Comparison of ENCODE assay signal across 8 cellular contexts in genomic region chr1:164558461-164559341, GRCh38. TPM values are rescaled to one million over a fixed set of nuclear protein-coding genes. Genes with fewer than 3 reads are reported as not detected.
DNase-seq lines count a peak whose midpoint lies in the region; ATAC-seq and TF ChIP-seq lines count a peak whose summit lies in the region.

Gene PBX1 (plus strand): TSS chr1:164559184.

- H3K27ac Mint-ChIP-seq in activated CD8-positive, alpha-beta T cell treated with anti-CD3 and anti-CD28 coated beads, Interleukin-2, amount 10 ng/mL, durations not matched to agents 7 days and 5 days: no peak within 1 kb of the TSS

- H3K27ac ChIP-seq in BLaER1 (no peak within 1 kb of the TSS), lower lobe of right lung (peak within 1 kb of the TSS; percentile 81)

- H3K9ac ChIP-seq in BLaER1: no peak within 1 kb of the TSS

- H4K20me1 ChIP-seq in BLaER1: peaks cover 28% of the 10 kb centered on the region

- H3K4me1 Mint-ChIP-seq in activated CD8-positive, alpha-beta T cell treated with anti-CD3 and anti-CD28 coated beads, Interleukin-2, amount 10 ng/mL, durations not matched to agents 7 days and 5 days (ENCODE audit: low read depth): peaks cover 4% of the 10 kb centered on the region

- intact Hi-C loops in lower lobe of right lung (cut with DNase I): no loop called here

- H3K4me3 ChIP-seq in BLaER1 (peak within 1 kb of the TSS; percentile 58), lower lobe of right lung (peak within 1 kb of the TSS; percentile 69)

- 0 out of 2 replicates have a peak, but pooled peaks cover under 1% of the 10 kb centered on the region for H3K9me3 ChIP-seq in BLaER1
- no peaks in the 10 kb centered on the region for H3K9me3 ChIP-seq in lower lobe of right lung

- H3K27me3 Mint-ChIP-seq in activated CD8-positive, alpha-beta T cell treated with anti-CD3 and anti-CD28 coated beads, Interleukin-2, amount 10 ng/mL, durations not matched to agents 7 days and 5 days (ENCODE audit: low read depth): peaks cover 24% of the 10 kb centered on the region

- peak; percentile 100 for DNase-seq in NCI-H82 (lab: John Stamatoyannopoulos, UW)
- peak; percentile 75 for DNase-seq in activated CD8-positive, alpha-beta T cell treated with anti-CD3 and anti-CD28 coated beads, Interleukin-2, amount 10 ng/mL, durations not matched to agents 7 days and 5 days
- DNase-seq in effector CD8-positive, alpha-beta T cell (lab: John Stamatoyannopoulos, UW): peak; percentile 39
- DNase-seq in lower lobe of right lung: peak; percentile 96
- DNase-seq in stimulated activated CD4-positive, alpha-beta T cell treated with anti-CD3 and anti-CD28 coated beads, Interleukin-4, amount 100 ng/mL, for 48 hours (ENCODE audit: low read depth in 2 of 2): peak; percentile 56 to 57

- POLR2A ChIA-PET in activated CD8-positive, alpha-beta T cell treated with anti-CD3 and anti-CD28 coated beads, Interleukin-2, amount 10 ng/mL, durations not matched to agents 7 days and 5 days (lab: Charles Lee): no interaction called here

- ATAC-seq in GM19438 (IDR thresholded peaks at IDR 0.05; ENCODE audit: low read depth, unreplicated experiment) (peak; percentile 100), HG03565 (IDR thresholded peaks at IDR 0.05; ENCODE audit: unreplicated experiment) (peak; percentile 100), lower lobe of right lung (peak; percentile 99 to 100)
- ATAC-seq in activated CD8-positive, alpha-beta T cell treated with anti-CD3 and anti-CD28 coated beads, Interleukin-2, amount 10 ng/mL, durations not matched to agents 7 days and 5 days: peak; percentile 100

- CTCF ChIA-PET in activated CD8-positive, alpha-beta T cell treated with anti-CD3 and anti-CD28 coated beads, Interleukin-2, amount 10 ng/mL, durations not matched to agents 7 days and 5 days (lab: Charles Lee): no interaction called here

- H3K27me3 ChIP-seq in BLaER1 (peaks cover 45% of the 10 kb centered on the region), lower lobe of right lung (ENCODE audit: low read depth) (no peaks in the 10 kb centered on the region)

- H3K4me3 Mint-ChIP-seq in activated CD8-positive, alpha-beta T cell treated with anti-CD3 and anti-CD28 coated beads, Interleukin-2, amount 10 ng/mL, durations not matched to agents 7 days and 5 days: no peak within 1 kb of the TSS

- no peaks in the 10 kb centered on the region for H3K36me3 Mint-ChIP-seq in activated CD8-positive, alpha-beta T cell treated with anti-CD3 and anti-CD28 coated beads, Interleukin-2, amount 10 ng/mL, durations not matched to agents 7 days and 5 days (ENCODE audit: low read depth)

- TF ChIP-seq CTCF in lower lobe of right lung (IDR thresholded peaks at IDR 0.05): no peak

- H3K9me3 Mint-ChIP-seq in activated CD8-positive, alpha-beta T cell treated with anti-CD3 and anti-CD28 coated beads, Interleukin-2, amount 10 ng/mL, durations not matched to agents 7 days and 5 days (ENCODE audit: insufficient read depth): no peaks in the 10 kb centered on the region

- peak within 1 kb of the TSS; percentile 88 for H3K4me2 ChIP-seq in BLaER1

- H3K4me1 ChIP-seq in BLaER1: peaks cover 5% of the 10 kb centered on the region
- H3K4me1 ChIP-seq in lower lobe of right lung: peaks cover 11% of the 10 kb centered on the region

- no peaks in the 10 kb centered on the region for H3K36me3 ChIP-seq in BLaER1
- no peaks in the 10 kb centered on the region for H3K36me3 ChIP-seq in lower lobe of right lung

RNA-seq across cellular contexts. Expression of gene PBX1, which starts in this region (rescaled TPM):
- not detected for total RNA-seq in activated CD8-positive, alpha-beta T cell treated with anti-CD3 and anti-CD28 coated beads, Interleukin-2, amount 10 ng/mL, durations not matched to agents 7 days and 5 days
- total RNA-seq in lower lobe of right lung: 58.1 TPM

Comparison
In these comparisons a context has a peak if more than half of its experiments do, and no peak if none do; other contexts are left out.
1. RNA of gene PBX1 (total RNA-seq): 58.1 TPM in lower lobe of right lung (single experiment); not detected in activated CD8-positive, alpha-beta T cell treated with anti-CD3 and anti-CD28 coated beads, Interleukin-2, amount 10 ng/mL, durations not matched to agents 7 days and 5 days; every median in the first group is over 10 times any median in the second.
2. Peak in DNase-seq and ATAC-seq in activated CD8-positive, alpha-beta T cell treated with anti-CD3 and anti-CD28 coated beads, Interleukin-2, amount 10 ng/mL, durations not matched to agents 7 days and 5 days; RNA of the gene not detected or under 1 TPM.
3. DNase-seq: peak in every context shown above with its lines; median percentile 100 in NCI-H82; 96 in lower lobe of right lung; 75 in activated CD8-positive, alpha-beta T cell treated with anti-CD3 and anti-CD28 coated beads, Interleukin-2, amount 10 ng/mL, durations not matched to agents 7 days and 5 days; 56 in stimulated activated CD4-positive, alpha-beta T cell treated with anti-CD3 and anti-CD28 coated beads, Interleukin-4, amount 100 ng/mL, for 48 hours; 39 in effector CD8-positive, alpha-beta T cell.
4. Peak in every context shown above with its lines, with median percentiles within 50 percentile points of each other: ATAC-seq.